Comparison of ENCODE assay signal across 16 cellular contexts in the genomic region with DNA sequence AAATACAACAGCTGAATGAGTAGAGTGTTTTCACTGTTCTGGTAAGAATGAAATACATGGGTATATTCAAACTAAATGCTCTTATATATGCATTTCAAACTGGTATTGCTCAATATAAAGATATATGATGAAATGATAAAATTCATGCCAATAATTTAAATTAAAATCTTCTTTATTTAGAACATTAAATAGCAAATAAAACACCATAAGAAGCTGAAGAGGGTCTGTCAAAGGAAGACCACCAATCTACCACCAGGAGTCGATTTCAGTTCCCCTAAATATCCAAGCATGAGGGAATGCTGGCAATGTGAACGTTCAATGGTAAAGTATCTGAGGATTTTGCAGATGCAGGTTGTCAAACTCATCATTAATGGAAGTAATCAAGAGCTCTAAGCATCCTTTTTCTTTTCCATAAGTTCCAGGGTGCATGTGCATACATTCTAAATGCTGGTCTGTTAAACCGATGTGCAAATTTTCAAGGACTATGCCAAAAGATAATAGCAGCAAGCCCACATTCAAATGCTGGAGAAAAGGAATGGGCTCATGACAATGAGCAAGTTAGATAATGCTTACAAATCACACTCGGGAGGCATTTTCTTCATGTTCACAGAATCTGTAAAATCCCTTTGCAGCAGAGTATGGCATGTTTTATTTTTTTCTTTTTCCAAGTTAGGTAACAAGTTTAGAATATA.
DNase-seq lines count a peak whose midpoint lies in the region; ATAC-seq, FAIRE-seq and TF ChIP-seq lines count a peak whose summit lies in the region.
"Had no signal": no experiment of that assay in that cellular context is flagged by ENCODE, and none has a peak within 500 bp of the region (broad histone marks: within the 10 kb centered on the region; RNA-seq: fewer than 3 reads in every experiment).

No MANE protein-coding gene starts in this region.

- H3K4me3 ChIP-seq in A549 (peak overlapping the region; percentile 17; the same call in 1 of the 3 replicates), HEK293 (ENCODE audit: low read depth, low read length) (no peak overlapping the region)
- H3K4me3 ChIP-seq: HAP-1 had no signal

- TF ChIP-seq EP300 in A549 (IDR thresholded peaks at IDR 0.05): no peak

- ATAC-seq in A549 (no peak), natural killer cell (no peak), HG03571 (IDR thresholded peaks at IDR 0.05; ENCODE audit: unreplicated experiment) (no peak)
- ATAC-seq in activated naive CD8-positive, alpha-beta T cell treated with anti-CD3 and anti-CD28 coated beads, Interleukin-2, amount 50 U/mL, for 24 hours: no peak
- ATAC-seq: CD8-positive, alpha-beta T cell; HepG2 had no signal

- DNase-seq in A549 (ENCODE audit: low read depth in 1 of 2, low spot score in 1 of 2) (no peak), epithelial cell of prostate (ENCODE audit: low read depth, low spot score) (no peak), natural killer cell (no peak), posterior vena cava (ENCODE audit: low spot score) (no peak)
- no peak for DNase-seq in activated naive CD8-positive, alpha-beta T cell treated with anti-CD3 and anti-CD28 coated beads, Interleukin-2, amount 50 U/mL, for 24 hours
- no peak for DNase-seq in activated CD4-positive, CD25-positive, alpha-beta regulatory T cell treated with anti-CD3 and anti-CD28 coated beads, Interleukin-2, amount 50 U/mL, for 72 hours
- DNase-seq: BE2C; CD8-positive, alpha-beta T cell; Karpas-422; NCI-H1930; NCI-H2171; SIG-M5 had no signal

- no peaks in the 10 kb centered on the region for H3K36me3 Mint-ChIP-seq in activated naive CD8-positive, alpha-beta T cell treated with anti-CD3 and anti-CD28 coated beads, Interleukin-2, amount 50 U/mL, for 24 hours (ENCODE audit: low read depth)
- no peaks in the 10 kb centered on the region for H3K36me3 Mint-ChIP-seq in natural killer cell
- H3K36me3 Mint-ChIP-seq: CD8-positive, alpha-beta T cell had no signal

- CTCF ChIA-PET in A549 (lab: Yijun Ruan, JAX): interaction anchor here (0.7 to 1.8 kb wide), 8 partner anchors 10 to 125 kb away, joined by 3 to 5 read pairs (median 3); no protein-coding TSS in a partner anchor
- CTCF ChIA-PET in HEK293 (lab: Yijun Ruan, JAX): interaction anchor here (1.0 kb wide), 1 partner anchor 25 kb away, joined by 3 read pairs; no protein-coding TSS in a partner anchor

- no peak for TF ChIP-seq POLR2A in A549 (IDR thresholded peaks at IDR 0.05; ENCODE audit: low read length)

- H3K9me3 Mint-ChIP-seq in activated naive CD8-positive, alpha-beta T cell treated with anti-CD3 and anti-CD28 coated beads, Interleukin-2, amount 50 U/mL, for 24 hours: no peaks in the 10 kb centered on the region
- H3K9me3 Mint-ChIP-seq in natural killer cell: no peaks in the 10 kb centered on the region
- H3K9me3 Mint-ChIP-seq: CD8-positive, alpha-beta T cell had no signal

- no peaks in the 10 kb centered on the region for H3K27me3 Mint-ChIP-seq in activated naive CD8-positive, alpha-beta T cell treated with anti-CD3 and anti-CD28 coated beads, Interleukin-2, amount 50 U/mL, for 24 hours
- H3K27me3 Mint-ChIP-seq in natural killer cell (ENCODE audit: low read depth in 2 of 2): peaks cover 0 to 7% of the 10 kb centered on the region in 2 donors

- no peak for TF ChIP-seq RAD21 in A549 (conservative IDR thresholded peaks at IDR 0.05 in 1 of 2, IDR thresholded peaks at IDR 0.05 in 1 of 2)

- peak overlapping the region; percentile 91 for H3K27ac Mint-ChIP-seq in activated naive CD8-positive, alpha-beta T cell treated with anti-CD3 and anti-CD28 coated beads, Interleukin-2, amount 50 U/mL, for 24 hours
- H3K27ac Mint-ChIP-seq in natural killer cell: no peak overlapping the region
- H3K27ac Mint-ChIP-seq: CD8-positive, alpha-beta T cell had no signal

- no peaks in the 10 kb centered on the region for H3K36me3 ChIP-seq in HEK293 (ENCODE audit: control insufficient read depth in 2 of 2, insufficient read depth in 1 of 2, low read length in 2 of 2)
- H3K36me3 ChIP-seq: BE2C, HAP-1 had no signal

- H3K4me3 Mint-ChIP-seq in activated naive CD8-positive, alpha-beta T cell treated with anti-CD3 and anti-CD28 coated beads, Interleukin-2, amount 50 U/mL, for 24 hours: no peak overlapping the region
- no peak overlapping the region for H3K4me3 Mint-ChIP-seq in natural killer cell
- H3K4me3 Mint-ChIP-seq: CD8-positive, alpha-beta T cell had no signal

- H3K4me1 ChIP-seq in A549 (peaks cover 91% of the 10 kb centered on the region), HEK293 (ENCODE audit: control insufficient read depth, insufficient read depth, low read length) (peaks cover 19% of the 10 kb centered on the region)
- H3K4me1 ChIP-seq: BE2C, HAP-1 had no signal

- POLR2A ChIA-PET in A549 (lab: Yijun Ruan, JAX) (interaction anchor here (0.7 to 4.8 kb wide), 10 partner anchors 91 to 132 kb away, joined by 3 to 61 read pairs (median 6); a partner anchor contains a TSS), HEK293 (lab: Yijun Ruan, JAX) (no interaction called here)

- FAIRE-seq in A549 (lab: Jason Lieb, UNC): peak; percentile 92
- FAIRE-seq: HepG2 had no signal

- intact Hi-C loops in natural killer cell (cut with micrococcal nuclease): no loop called here
- intact Hi-C loops in posterior vena cava (cut with DNase I): no loop called here

- H3K9me3 ChIP-seq in A549 (no peaks in the 10 kb centered on the region), HEK293 (ENCODE audit: control insufficient read depth, insufficient read depth, low read depth, low read length) (no peaks in the 10 kb centered on the region)
- H3K9me3 ChIP-seq: BE2C, HAP-1 had no signal

- WGBS in A549 (ENCODE audit: missing lambda C conversion rate): 2% methylated on average over 4 of the region's 4 CpGs

- peak overlapping the region; percentile 92 to 94 for H3K27ac ChIP-seq in A549
- no peak overlapping the region for H3K27ac ChIP-seq in HEK293 (ENCODE audit: extremely low read depth, low read depth, low read length)
- H3K27ac ChIP-seq in epithelial cell of prostate: peak overlapping the region; percentile 98

- peak overlapping the region; percentile 82 for H3K4me2 ChIP-seq in A549

- TF ChIP-seq CTCF in A549 (IDR thresholded peaks at IDR 0.05) (no peak), HEK293 (tag by site-specific recombination; IDR thresholded peaks at IDR 0.05) (no peak), natural killer cell (IDR thresholded peaks at IDR 0.05) (no peak)

- peaks cover 77% of the 10 kb centered on the region for H3K4me1 Mint-ChIP-seq in activated naive CD8-positive, alpha-beta T cell treated with anti-CD3 and anti-CD28 coated beads, Interleukin-2, amount 50 U/mL, for 24 hours
- no peaks in the 10 kb centered on the region for H3K4me1 Mint-ChIP-seq in natural killer cell

TF ChIP-seq in A549, 52 proteins besides CTCF, POLR2A, EP300 and RAD21 (continues in another document):
- no peak for TF ChIP-seq SMC3 (IDR thresholded peaks at IDR 0.05)
- TF ChIP-seq, protein P1, sequence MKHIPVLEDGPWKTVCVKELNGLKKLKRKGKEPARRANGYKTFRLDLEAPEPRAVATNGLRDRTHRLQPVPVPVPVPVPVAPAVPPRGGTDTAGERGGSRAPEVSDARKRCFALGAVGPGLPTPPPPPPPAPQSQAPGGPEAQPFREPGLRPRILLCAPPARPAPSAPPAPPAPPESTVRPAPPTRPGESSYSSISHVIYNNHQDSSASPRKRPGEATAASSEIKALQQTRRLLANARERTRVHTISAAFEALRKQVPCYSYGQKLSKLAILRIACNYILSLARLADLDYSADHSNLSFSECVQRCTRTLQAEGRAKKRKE (CRISPR knock-in tag; IDR thresholded peaks at IDR 0.05; ENCODE audit: low read depth): peak; percentile 26; the same call in 1 of the 2 replicates
- 0 out of 2 replicates have a peak, but pooled peaks have one; percentile 21 for TF ChIP-seq FOSB (CRISPR knock-in tag; IDR thresholded peaks at IDR 0.05)
- peak; percentile 47 to 54; a peak in 2 of 4 replicates for TF ChIP-seq CEBPB (IDR thresholded peaks at IDR 0.05)
- TF ChIP-seq MAFK (IDR thresholded peaks at IDR 0.05; ENCODE audit: partially characterized antibody): no peak
- no peak for TF ChIP-seq NR3C1 (IDR thresholded peaks at IDR 0.05)
- TF ChIP-seq CHD4 (IDR thresholded peaks at IDR 0.05; ENCODE audit: borderline replicate concordance): no peak
- no peak for TF ChIP-seq GATA3 (IDR thresholded peaks at IDR 0.05; ENCODE audit: borderline replicate concordance)
- TF ChIP-seq FOSL2 (IDR thresholded peaks at IDR 0.05): no peak
- TF ChIP-seq FOSL2 (CRISPR knock-in tag; IDR thresholded peaks at IDR 0.05): no peak
- peak; percentile 67; the same call in 1 of the 2 replicates for TF ChIP-seq HOXA7 (CRISPR knock-in tag; IDR thresholded peaks at IDR 0.05)

TF ChIP-seq in HEK293, 187 proteins besides CTCF, POLR2A, EP300 and RAD21:
- TF ChIP-seq MZF1 (tag by site-specific recombination; IDR thresholded peaks at IDR 0.05; ENCODE audit: borderline replicate concordance) (peak; percentile 64; the same call in 1 of the 2 replicates), ZNF16 (tag by site-specific recombination; IDR thresholded peaks at IDR 0.05; ENCODE audit: low read depth) (no peak), ZFP69B (tag by site-specific recombination; IDR thresholded peaks at IDR 0.05) (no peak), FEZF1 (tag by site-specific recombination; IDR thresholded peaks at IDR 0.05) (no peak), SCRT2 (tag by site-specific recombination; IDR thresholded peaks at IDR 0.05) (0 out of 2 replicates have a peak, but pooled peaks have one; percentile 6), ZNF707 (tag by site-specific recombination; IDR thresholded peaks at IDR 0.05) (no peak)
